ENCODE assay signal across 23 cellular contexts in the genomic region with DNA sequence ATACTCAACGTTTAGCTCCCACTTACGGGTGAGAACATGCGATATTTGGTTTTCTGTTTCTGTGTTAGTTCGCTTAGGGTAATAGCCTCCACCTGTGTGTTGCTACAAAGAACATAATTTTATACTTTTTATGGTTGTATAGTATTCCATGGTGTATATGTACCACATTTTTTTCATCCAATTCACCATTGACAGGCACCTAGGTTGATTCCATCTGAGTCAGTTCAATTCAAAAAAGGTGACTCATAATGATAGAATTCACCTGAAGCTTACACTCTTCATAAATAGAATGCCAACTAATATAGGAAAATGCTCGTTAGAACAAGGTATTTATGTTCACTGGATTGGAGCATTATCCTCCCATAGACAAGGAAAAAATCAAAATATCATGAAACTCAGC. TPM values are rescaled to one million over a fixed set of nuclear protein-coding genes. Genes with fewer than 3 reads are reported as not detected.
DNase-seq lines count a peak whose midpoint lies in the region; ATAC-seq, FAIRE-seq and TF ChIP-seq lines count a peak whose summit lies in the region.
"Had no signal": no experiment of that assay in that cellular context is flagged by ENCODE, and none has a peak within 500 bp of the region (broad histone marks: within the 10 kb centered on the region; RNA-seq: fewer than 3 reads in every experiment).

No MANE protein-coding gene starts in this region.

- H3K4me3 ChIP-seq in HEK293 (ENCODE audit: low read depth, low read length): no peak overlapping the region
- no peak overlapping the region for H3K4me3 ChIP-seq in PC-3 (ENCODE audit: low read length)
- no peak overlapping the region for H3K4me3 ChIP-seq in bronchial epithelial cell (ENCODE audit: low read depth, low read length)
- H3K4me3 ChIP-seq: BLaER1 had no signal

- H3K9me3 Mint-ChIP-seq in CD4-positive, alpha-beta T cell: peaks cover 2% of the 10 kb centered on the region
- H3K9me3 Mint-ChIP-seq: CD8-positive, alpha-beta T cell had no signal

- H2AFZ ChIP-seq in PC-3 (ENCODE audit: low read length): no peak overlapping the region

- H3K4me1 Mint-ChIP-seq in CD4-positive, alpha-beta T cell (ENCODE audit: low read depth): no peaks in the 10 kb centered on the region
- H3K4me1 Mint-ChIP-seq: CD14-positive monocyte; CD4-positive, CD25-positive, alpha-beta regulatory T cell had no signal

- CTCF ChIA-PET in HEK293 (lab: Yijun Ruan, JAX) (interaction anchor here (0.7 to 0.9 kb wide), 2 partner anchors 13 to 63 kb away, joined by 3 to 4 read pairs; no protein-coding TSS in a partner anchor), PC-3 (lab: Charles Lee) (no interaction called here)
- CTCF ChIA-PET in CD4-positive, alpha-beta T cell (lab: Charles Lee): no interaction called here

- H3K36me3 Mint-ChIP-seq in CD4-positive, alpha-beta T cell (ENCODE audit: low read depth): no peaks in the 10 kb centered on the region
- H3K36me3 Mint-ChIP-seq: CD14-positive monocyte; CD4-positive, CD25-positive, alpha-beta regulatory T cell; CD8-positive, alpha-beta T cell had no signal

- no peaks in the 10 kb centered on the region for H4K20me1 ChIP-seq in PC-3 (ENCODE audit: low read length)
- H4K20me1 ChIP-seq: BLaER1 had no signal

- no peak overlapping the region for H3K27ac Mint-ChIP-seq in CD4-positive, alpha-beta T cell
- H3K27ac Mint-ChIP-seq: CD14-positive monocyte; CD4-positive, CD25-positive, alpha-beta regulatory T cell; CD8-positive, alpha-beta T cell had no signal

- FAIRE-seq in bronchial epithelial cell (lab: Jason Lieb, UNC): no peak
- FAIRE-seq: A204.1, D721Med, G401.6, GM19239 had no signal

- H3F3A ChIP-seq in PC-3 (ENCODE audit: low read length, unreplicated experiment): no peaks in the 10 kb centered on the region

- no peak overlapping the region for H3K9ac ChIP-seq in PC-3 (ENCODE audit: low read length)
- H3K9ac ChIP-seq: BLaER1 had no signal

- H3K4me3 Mint-ChIP-seq in CD4-positive, alpha-beta T cell: no peak overlapping the region
- H3K4me3 Mint-ChIP-seq: CD14-positive monocyte; CD4-positive, CD25-positive, alpha-beta regulatory T cell; CD8-positive, alpha-beta T cell had no signal

- no peaks in the 10 kb centered on the region for H3K79me2 ChIP-seq in PC-3 (ENCODE audit: low read length)

- ATAC-seq in PC-3 (no peak), foreskin keratinocyte (peak; percentile 76)
- no peak for ATAC-seq in CD4-positive, alpha-beta T cell (ENCODE audit: poor library complexity)
- ATAC-seq: CD8-positive, alpha-beta T cell had no signal

- H3K27me3 ChIP-seq in PC-3 (ENCODE audit: low read length): no peaks in the 10 kb centered on the region
- no peaks in the 10 kb centered on the region for H3K27me3 ChIP-seq in bronchial epithelial cell (ENCODE audit: control insufficient read depth, insufficient read depth, low read length)
- H3K27me3 ChIP-seq in foreskin keratinocyte: no peaks in the 10 kb centered on the region
- H3K27me3 ChIP-seq in CD4-positive, alpha-beta T cell (ENCODE audit: control insufficient read depth, insufficient read depth, low read length): no peaks in the 10 kb centered on the region
- H3K27me3 ChIP-seq: BE2C, BLaER1 had no signal

- DNase-seq in PC-3: peak; percentile 23
- DNase-seq in bronchial epithelial cell (ENCODE audit: low read depth): peak; percentile 45
- peak; percentile 15 to 60 for DNase-seq in foreskin keratinocyte
- no peak for DNase-seq in dermis blood vessel endothelial cell
- no peak for DNase-seq in CD4-positive, alpha-beta T cell
- DNase-seq in T-helper 9 cell: no peak
- DNase-seq: 8988T; ACHN; BE2C; C1 segment of cervical spinal cord; Caco-2; Calu3; CD4-positive, CD25-positive, alpha-beta regulatory T cell; CD8-positive, alpha-beta T cell; DMS79 treated with DMSO at 0.1 percent for 48 hours; GF-D8 had no signal

- no peaks in the 10 kb centered on the region for H3K9me2 ChIP-seq in PC-3 (replicated peaks; ENCODE audit: low read length)

- H3K4me1 ChIP-seq in HEK293 (ENCODE audit: control insufficient read depth, insufficient read depth, low read length) (0 out of 2 replicates have a peak, but pooled peaks cover 2% of the 10 kb centered on the region), PC-3 (ENCODE audit: insufficient read depth, low read length) (no peaks in the 10 kb centered on the region), foreskin keratinocyte (peaks cover 5% of the 10 kb centered on the region)
- H3K4me1 ChIP-seq: BE2C, Caco-2 had no signal

- no peaks in the 10 kb centered on the region for H3K9me3 ChIP-seq in HEK293 (ENCODE audit: control insufficient read depth, insufficient read depth, low read depth, low read length)
- no peaks in the 10 kb centered on the region for H3K9me3 ChIP-seq in PC-3 (ENCODE audit: low read length)
- no peaks in the 10 kb centered on the region for H3K9me3 ChIP-seq in CD4-positive, alpha-beta T cell (ENCODE audit: control insufficient read depth, low read length)
- H3K9me3 ChIP-seq: BE2C, Caco-2 had no signal

- BruUV-seq in PC-3 (replicated peaks; lab: Mats Ljungman, UMichigan): no TSS peak

- H3K27ac ChIP-seq in HEK293 (ENCODE audit: extremely low read depth, low read depth, low read length) (no peak overlapping the region), PC-3 (ENCODE audit: low read length) (no peak overlapping the region), foreskin keratinocyte (no peak overlapping the region)
- no peak overlapping the region for H3K27ac ChIP-seq in CD4-positive, alpha-beta T cell (ENCODE audit: low read depth, low read length)
- H3K27ac ChIP-seq: BLaER1 had no signal

- H3K4me2 ChIP-seq in PC-3 (ENCODE audit: low read length): no peak overlapping the region
- H3K4me2 ChIP-seq: BLaER1 had no signal

- intact Hi-C loops in PC-3 (cut with micrococcal nuclease): no loop called here
- intact Hi-C loops in CD4-positive, alpha-beta T cell (cut with DNase I, micrococcal nuclease): no loop called here

- H3K36me3 ChIP-seq in HEK293 (ENCODE audit: control insufficient read depth in 2 of 2, insufficient read depth in 1 of 2, low read length in 2 of 2) (no peaks in the 10 kb centered on the region), PC-3 (ENCODE audit: low read depth, low read length) (no peaks in the 10 kb centered on the region), bronchial epithelial cell (ENCODE audit: control insufficient read depth, insufficient read depth, low read length) (no peaks in the 10 kb centered on the region)
- H3K36me3 ChIP-seq: BE2C, BLaER1 had no signal

- peaks cover 25% of the 10 kb centered on the region for H3K27me3 Mint-ChIP-seq in CD4-positive, alpha-beta T cell

- no peak for TF ChIP-seq CTCF in HEK293 (tag by site-specific recombination; IDR thresholded peaks at IDR 0.05)
- TF ChIP-seq CTCF in PC-3 (conservative IDR thresholded peaks at IDR 0.05; ENCODE audit: low read depth, low read length): no peak
- no peak for TF ChIP-seq CTCF in bronchial epithelial cell (IDR thresholded peaks at IDR 0.05; ENCODE audit: insufficient read depth, low read length, severe bottlenecking)
- no peak for TF ChIP-seq CTCF in foreskin keratinocyte (conservative IDR thresholded peaks at IDR 0.05)
- TF ChIP-seq CTCF in CD4-positive, alpha-beta T cell (IDR thresholded peaks at IDR 0.05): no peak

- POLR2A ChIA-PET in HEK293 (lab: Yijun Ruan, JAX): no interaction called here
- POLR2A ChIA-PET in PC-3 (lab: Charles Lee; ENCODE audit: unreplicated experiment): no interaction called here
- POLR2A ChIA-PET in CD4-positive, alpha-beta T cell (lab: Charles Lee): no interaction called here

TF ChIP-seq in HEK293, 187 proteins besides CTCF, POLR2A, EP300 and RAD21:
- TF ChIP-seq ZNF341 (tag by site-specific recombination; IDR thresholded peaks at IDR 0.05; ENCODE audit: low read depth): no peak
- TF ChIP-seq ZBTB1 (tag by site-specific recombination; IDR thresholded peaks at IDR 0.05): no peak
- TF ChIP-seq ZNF266 (tag by site-specific recombination; IDR thresholded peaks at IDR 0.05; ENCODE audit: low read depth): no peak
- 0 out of 2 replicates have a peak, but pooled peaks have one; percentile 49 for TF ChIP-seq ZNF146 (tag by site-specific recombination; IDR thresholded peaks at IDR 0.05)
TF ChIP-seq in HEK293: peak in this region for 1.

RNA-seq across cellular contexts. Expression of gene RGS4, which starts 38.5 kb away (rescaled TPM):
- 6.0 and 16.6 TPM in 2 replicates for total RNA-seq in PC-3 (2014; rRNA removed)
- total RNA-seq in bronchial epithelial cell: under 0.01 TPM in 1 of 2 replicates, not detected in the other
- 0.28 and 0.31 TPM in 2 replicates for total RNA-seq in foreskin keratinocyte
- polyA plus RNA-seq in foreskin keratinocyte: 0.37 and 0.38 TPM in 2 replicates
- 9.2 and 26.5 TPM in 2 replicates for total RNA-seq in dermis blood vessel endothelial cell
- total RNA-seq in CD4-positive, alpha-beta T cell: not detected
- total RNA-seq: CD4-positive, CD25-positive, alpha-beta regulatory T cell; CD8-positive, alpha-beta T cell had no signal
- polyA plus RNA-seq: CD14-positive monocyte; CD4-positive, CD25-positive, alpha-beta regulatory T cell had no signal

Comparison
In these comparisons a context has a peak if more than half of its experiments do, and no peak if none do; other contexts are left out.
1. DNase-seq: peak in PC-3 (single experiment), bronchial epithelial cell (single experiment) and foreskin keratinocyte (2 of 2); none in dermis blood vessel endothelial cell (single experiment), CD4-positive, alpha-beta T cell (0 of 10) and T-helper 9 cell (single experiment).